Comparison of ENCODE assay signal across 1 cellular context in genomic region chr17:17242246-17242645, GRCh38.
TF ChIP-seq lines count a peak whose summit lies in the region.

No MANE protein-coding gene starts in this region.

TF ChIP-seq in IMR-90, 13 proteins besides CTCF, POLR2A, EP300 and RAD21:
- no peak for TF ChIP-seq FOS (IDR thresholded peaks at IDR 0.05; ENCODE audit: low read depth, low read length)
- no peak for TF ChIP-seq MAFK (IDR thresholded peaks at IDR 0.05; ENCODE audit: low read depth, low read length)
- no peak for TF ChIP-seq RCOR1 (IDR thresholded peaks at IDR 0.05; ENCODE audit: insufficient replicate concordance, low read length)
- TF ChIP-seq SMC3 (IDR thresholded peaks at IDR 0.05; ENCODE audit: low read depth, low read length) = no peak
- no peak for TF ChIP-seq CHD1 (IDR thresholded peaks at IDR 0.05; ENCODE audit: low read depth, low read length)
- no peak for TF ChIP-seq CEBPB (IDR thresholded peaks at IDR 0.05; ENCODE audit: low read depth, low read length)
- TF ChIP-seq MXI1 (IDR thresholded peaks at IDR 0.05; ENCODE audit: borderline replicate concordance, low read depth, low read length) = no peak
- TF ChIP-seq BHLHE40 (IDR thresholded peaks at IDR 0.05; ENCODE audit: low read depth, low read length) = no peak
- TF ChIP-seq USF2 (IDR thresholded peaks at IDR 0.05; ENCODE audit: low read depth, low read length) = no peak
- TF ChIP-seq ELK1 (IDR thresholded peaks at IDR 0.05; ENCODE audit: borderline replicate concordance, low read depth, low read length) = no peak
- TF ChIP-seq RFX5 (IDR thresholded peaks at IDR 0.05; ENCODE audit: low read depth, low read length) = no peak
- no peak for TF ChIP-seq MAZ (IDR thresholded peaks at IDR 0.05; ENCODE audit: borderline replicate concordance, low read depth, low read length)
- no peak for TF ChIP-seq NFE2L2 (IDR thresholded peaks at IDR 0.05; ENCODE audit: low read depth, low read length)
TF ChIP-seq in IMR-90: peak in this region for 0.
